Comparison of ENCODE assay signal across 7 cellular contexts in the genomic region with DNA sequence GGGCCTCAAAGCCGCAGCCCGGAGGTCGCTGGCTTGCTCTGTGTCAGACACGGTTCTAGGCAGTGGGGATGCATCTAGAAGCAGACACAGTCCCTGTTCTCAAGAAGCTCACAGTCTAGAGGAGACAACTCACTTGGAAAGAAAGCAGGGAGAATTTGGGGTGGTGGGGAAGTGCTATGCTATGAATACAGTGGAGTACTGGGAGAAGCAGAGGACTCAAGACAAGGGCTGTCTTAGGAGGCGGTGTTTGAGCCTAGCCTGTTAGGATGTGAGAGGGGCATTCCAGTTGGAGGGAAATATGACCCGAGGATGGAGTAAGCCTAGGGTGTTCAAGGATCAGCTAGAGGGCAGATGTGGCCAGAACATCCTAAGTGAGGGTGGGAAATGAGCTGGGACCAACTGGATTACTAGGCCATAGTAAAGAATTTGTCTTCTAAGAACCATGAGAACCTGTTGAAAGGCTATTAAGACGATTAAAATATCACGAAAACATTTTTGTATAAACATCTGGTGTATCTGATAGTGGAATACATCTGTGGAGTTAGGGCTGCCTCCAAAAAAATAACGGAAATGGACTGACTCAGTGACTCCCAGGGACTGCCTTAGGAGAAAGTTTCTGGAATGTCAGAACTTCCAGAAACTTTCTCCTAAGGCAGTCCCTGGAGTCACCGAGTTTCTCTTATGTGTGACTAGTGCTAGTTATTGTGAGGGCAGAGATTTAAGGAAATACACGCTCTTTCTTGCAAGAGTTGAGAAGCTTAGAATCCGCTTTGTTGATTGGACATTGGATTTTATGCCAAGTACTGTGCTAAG. TPM values are rescaled to one million over a fixed set of nuclear protein-coding genes. Genes with fewer than 3 reads are reported as not detected.
DNase-seq lines count a peak whose midpoint lies in the region; ATAC-seq and TF ChIP-seq lines count a peak whose summit lies in the region.

No MANE protein-coding gene starts in this region.

- peak overlapping the region; percentile 93 for H2AFZ ChIP-seq in neuronal stem cell (ENCODE audit: low read length)

- in situ Hi-C loops in G401 (cut with HindIII; ENCODE audit: low sequenced_read_pairs) = loop anchor here (5.0 kb wide), 1 partner anchor 82 kb away; no protein-coding TSS in a partner anchor

- H4K8ac ChIP-seq in neuronal stem cell (ENCODE audit: low read depth, low read length) = no peak overlapping the region

- peaks cover 4 to 45% of the 10 kb centered on the region in 2 donors for H3K36me3 ChIP-seq in neuronal stem cell (replicated peaks in 1 of 2; ENCODE audit: control insufficient read depth in 2 of 2, insufficient read depth in 2 of 2, low read length in 2 of 2)

- peak overlapping the region; percentile 99 for H3K4me3 Mint-ChIP-seq in activated B cell treated with CpG ODN at 0.5 μM for 24 hours

- peak overlapping the region; percentile 31 for H3K23ac ChIP-seq in neuronal stem cell (ENCODE audit: low read depth, low read length, poor library complexity)

- H3K18ac ChIP-seq in neuronal stem cell (ENCODE audit: low read length) = peak overlapping the region; percentile 86

- H3K4me3 ChIP-seq in neuronal stem cell (ENCODE audit: low read length in 2 of 2) = peak overlapping the region; percentile 90 to 91

- H2AK5ac ChIP-seq in neuronal stem cell (ENCODE audit: low read depth, low read length) = peak overlapping the region; percentile 36

- peaks cover 42% of the 10 kb centered on the region for H3K36me3 Mint-ChIP-seq in activated B cell treated with CpG ODN at 0.5 μM for 24 hours (ENCODE audit: low read depth)

- TF ChIP-seq CTCF in activated B cell treated with CpG ODN at 0.5 μM for 24 hours (IDR thresholded peaks at IDR 0.05) = no peak

- H3K27ac Mint-ChIP-seq in activated B cell treated with CpG ODN at 0.5 μM for 24 hours = peak overlapping the region; percentile 99

- CTCF ChIA-PET in activated B cell treated with CpG ODN at 0.5 μM for 24 hours (lab: Charles Lee) = interaction anchor here (1.6 kb wide), 1 partner anchor 32 kb away, joined by 5 read pairs; no protein-coding TSS in a partner anchor

- H3K4me2 ChIP-seq in neuronal stem cell (ENCODE audit: insufficient read depth, low read length, poor library complexity, severe bottlenecking) = peak overlapping the region; percentile 78

- H3K9me3 ChIP-seq in neuronal stem cell (replicated peaks in 1 of 2; ENCODE audit: control insufficient read depth in 2 of 2, insufficient read depth in 1 of 2, low read depth in 1 of 2, low read length in 2 of 2) = peaks cover 3 to 13% of the 10 kb centered on the region in 2 donors

- peaks cover 2% of the 10 kb centered on the region for H3K79me1 ChIP-seq in neuronal stem cell (ENCODE audit: low read depth, low read length)

- H2BK5ac ChIP-seq in neuronal stem cell (ENCODE audit: low read length) = peak overlapping the region; percentile 84

- intact Hi-C loops in activated B cell treated with CpG ODN at 0.5 μM for 24 hours (cut with micrococcal nuclease) = loop anchor here (1.0 to 10.0 kb wide), 8 partner anchors 38 to 1491 kb away; partner anchors contain the start of genes ASPHD2, EWSR1, HSCB and RHBDD3

- H4K91ac ChIP-seq in neuronal stem cell (ENCODE audit: low read depth, low read length, poor library complexity) = no peak overlapping the region

- POLR2A ChIA-PET in activated B cell treated with CpG ODN at 0.5 μM for 24 hours (lab: Charles Lee) = interaction anchor here (0.7 to 1.9 kb wide), 7 partner anchors 9 to 1684 kb away, joined by 3 to 8 read pairs (median 3); no protein-coding TSS in a partner anchor

- H3K9me3 Mint-ChIP-seq in activated B cell treated with CpG ODN at 0.5 μM for 24 hours = no peaks in the 10 kb centered on the region

- peaks cover 4 to 5% of the 10 kb centered on the region in 2 donors for H3K4me1 ChIP-seq in neuronal stem cell (ENCODE audit: control insufficient read depth in 2 of 2, insufficient read depth in 1 of 2, low read depth in 1 of 2, low read length in 2 of 2)

- peak overlapping the region; percentile 17 for H2BK15ac ChIP-seq in neuronal stem cell (ENCODE audit: low read length)

- H2BK120ac ChIP-seq in neuronal stem cell (ENCODE audit: low read depth, low read length) = no peak overlapping the region

- ATAC-seq in GM21515 (IDR thresholded peaks at IDR 0.05; ENCODE audit: unreplicated experiment) (peak; percentile 8), activated B cell treated with CpG ODN at 0.5 μM for 24 hours (ENCODE audit: low read depth) (peak; percentile 34)

- H3K14ac ChIP-seq in neuronal stem cell (ENCODE audit: low read length) = no peak overlapping the region

- H3K9ac ChIP-seq in neuronal stem cell (ENCODE audit: low read depth, low read length, poor library complexity) = peak overlapping the region; percentile 91

- peak overlapping the region; percentile 83 for H3K27ac ChIP-seq in neuronal stem cell (replicated peaks; ENCODE audit: low read length)

- H3K27me3 Mint-ChIP-seq in activated B cell treated with CpG ODN at 0.5 μM for 24 hours = no peaks in the 10 kb centered on the region

- WGBS in neuronal stem cell (ENCODE audit: extremely low coverage in 2 of 2, insufficient read length in 2 of 2, insufficient replicate concordance in 1 of 2), 2 donors = no CpG with 5 or more reads among the region's 12 CpGs

- H3K4ac ChIP-seq in neuronal stem cell (ENCODE audit: low read length) = no peak overlapping the region

- H2BK12ac ChIP-seq in neuronal stem cell (ENCODE audit: low read length) = no peak overlapping the region

- H3K27me3 ChIP-seq in neuronal stem cell (ENCODE audit: control insufficient read depth in 3 of 3, insufficient read depth in 3 of 3, low read depth in 1 of 3, low read length in 3 of 3) = no peaks in the 10 kb centered on the region

- peak; percentile 61 for DNase-seq in G401 (ENCODE audit: low spot score)
- peak; percentile 18 for DNase-seq in HuH-7.5 (ENCODE audit: low spot score)
- no peak for DNase-seq in activated B cell treated with CpG ODN at 0.5 μM for 24 hours
- DNase-seq in foreskin melanocyte = peak; percentile 52
- peak; percentile 54 for DNase-seq in neuronal stem cell (ENCODE audit: low spot score)
- no peak for DNase-seq in middle frontal gyrus (ENCODE audit: extremely low spot score, low spot score)

- peaks cover 48% of the 10 kb centered on the region for H3K4me1 Mint-ChIP-seq in activated B cell treated with CpG ODN at 0.5 μM for 24 hours

RNA-seq across cellular contexts. Expression of gene PITPNB, which starts 1.1 kb away (rescaled TPM):
- total RNA-seq in G401 (2014; rRNA removed; shearing (Covaris generic)) = 10.0 and 29.5 TPM in 2 replicates
- total RNA-seq in activated B cell treated with CpG ODN at 0.5 μM for 24 hours = 77.1 and 82.5 TPM in 2 replicates
- polyA plus RNA-seq in neuronal stem cell (2013, experiment 1 of 2) = 48.4 TPM
- polyA plus RNA-seq in neuronal stem cell (2013, experiment 2 of 2) = 48.6 TPM

Comparison
In these comparisons a context has a peak if more than half of its experiments do, and no peak if none do; other contexts are left out.
1. DNase-seq: peak in G401 (single experiment), HuH-7.5 (single experiment), foreskin melanocyte (single experiment) and neuronal stem cell (single experiment); none in activated B cell treated with CpG ODN at 0.5 μM for 24 hours (single experiment) and middle frontal gyrus (single experiment).